ENCODE assay signal across 8 cellular contexts in the genomic region with DNA sequence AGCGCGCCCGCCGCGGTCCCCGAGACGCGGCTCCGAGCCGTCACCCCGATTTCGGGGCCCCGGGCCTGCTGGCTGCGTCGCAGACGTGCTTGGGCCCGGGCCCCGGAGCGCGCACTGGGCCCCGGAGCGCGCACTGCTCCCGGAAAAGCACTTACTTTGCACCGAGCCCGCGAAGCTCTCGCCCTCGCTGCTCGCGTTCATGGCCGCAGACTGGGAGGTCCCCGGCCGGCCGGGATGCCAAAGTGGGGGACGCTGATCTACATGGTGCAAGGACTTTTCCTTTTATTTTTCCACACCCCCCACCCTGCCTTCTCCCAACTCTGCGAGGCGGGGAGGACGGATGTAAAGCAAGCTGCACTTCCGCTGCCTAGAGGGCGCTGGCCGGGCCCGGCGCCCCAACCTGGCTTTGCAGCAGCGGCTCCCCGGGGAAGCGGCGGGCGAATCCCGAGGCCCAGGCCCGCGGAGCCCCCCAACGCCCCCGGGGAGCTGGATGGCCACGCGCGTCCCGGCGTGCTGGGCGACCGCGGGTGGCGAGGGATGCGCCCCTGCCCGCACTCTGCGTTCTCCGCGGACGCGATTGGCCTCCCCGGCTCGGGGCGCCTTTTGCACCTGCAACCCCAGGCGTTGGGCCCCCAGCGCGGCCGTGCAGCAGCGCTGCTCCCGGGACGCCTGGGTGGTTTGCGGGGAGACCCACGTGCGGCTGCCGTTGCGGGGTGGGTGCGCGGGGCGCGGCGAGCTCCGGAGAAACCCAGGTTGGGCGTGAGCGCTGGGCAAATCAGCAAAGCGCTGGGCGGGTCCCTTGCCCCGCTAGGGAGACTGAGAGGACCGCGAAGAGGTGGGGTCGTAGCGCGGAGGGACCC. TPM values are rescaled to one million over a fixed set of nuclear protein-coding genes. Genes with fewer than 3 reads are reported as not detected.
A peak's percentile ranks its signal among the peaks of the same experiment; 100 is the strongest.
DNase-seq lines count a peak whose midpoint lies in the region; ATAC-seq and TF ChIP-seq lines count a peak whose summit lies in the region.

A gene (minus strand): TSS at position 344 of the 860 bp plus-strand sequence. CDS start 143 bp downstream, at position 201.

- peaks cover 19% of the 10 kb centered on the region for H3K4me1 Mint-ChIP-seq in chondrocyte (ENCODE audit: low read depth)

- ATAC-seq in GM18861 (IDR thresholded peaks at IDR 0.05; ENCODE audit: unreplicated experiment): peak; percentile 70
- peak; percentile 64 for ATAC-seq in HG03095 (IDR thresholded peaks at IDR 0.05; ENCODE audit: unreplicated experiment)

- H3K36me3 Mint-ChIP-seq in chondrocyte (ENCODE audit: low read depth): peaks cover 2% of the 10 kb centered on the region

- H3K27ac Mint-ChIP-seq in chondrocyte (ENCODE audit: unreplicated experiment): peak within 1 kb of the TSS; percentile 83

- H3K27me3 Mint-ChIP-seq in chondrocyte (ENCODE audit: low read depth): no peaks in the 10 kb centered on the region

- H3K9me3 Mint-ChIP-seq in chondrocyte (ENCODE audit: low read depth): no peaks in the 10 kb centered on the region

- peak; percentile 83 for DNase-seq in AG08395 (ENCODE audit: low spot score)
- peak; percentile 89 for DNase-seq in NCI-H2227 (lab: John Stamatoyannopoulos, UW; ENCODE audit: unreplicated experiment)
- DNase-seq in activated CD4-positive, alpha-beta T cell treated with anti-CD3 and anti-CD28 coated beads for 1 hour: peak; percentile 59
- DNase-seq in chondrocyte (ENCODE audit: low spot score): no peak
- DNase-seq in kidney tubule cell (ENCODE audit: low spot score): peak; percentile 82
- DNase-seq in stimulated activated CD4-positive, alpha-beta T cell treated with anti-CD3 and anti-CD28 coated beads, Interleukin-1b, Interleukin-23, amount 100 ng/mL, for 1 hour (ENCODE audit: low read depth in 2 of 2): peak; percentile 20 to 45

- peak; percentile 86 for TF ChIP-seq CTCF in chondrocyte (IDR thresholded peaks at IDR 0.05)

- H3K4me3 Mint-ChIP-seq in chondrocyte (ENCODE audit: unreplicated experiment): peak within 1 kb of the TSS; percentile 93

RNA-seq across cellular contexts. Expression of the gene that starts here (rescaled TPM):
- 23.7 to 26.8 TPM (median 24.6 TPM) in 3 replicates for total RNA-seq in chondrocyte
